Comparison of ENCODE assay signal across 27 cellular contexts in genomic region chr13:103289661-103290060, GRCh38.
"Had no signal": no experiment of that assay in that cellular context is flagged by ENCODE, and none has a peak within 500 bp of the region (broad histone marks: within the 10 kb centered on the region; RNA-seq: fewer than 3 reads in every experiment).

No MANE protein-coding gene starts in this region.

- H3K4me3 ChIP-seq: ovary, skin epidermis, thyroid gland, upper lobe of left lung, vagina had no signal

- H3K27ac ChIP-seq: neutrophil, ovary, skin epidermis, thyroid gland, upper lobe of left lung, vagina had no signal

- DNase-seq: activated CD4-positive, alpha-beta memory T cell treated with anti-CD3 and anti-CD28 coated beads, Interleukin-2, amount 10 ng/mL, durations not matched to agents 7 days and 5 days; activated CD4-positive, alpha-beta T cell treated with anti-CD3 and anti-CD28 coated beads, Interleukin-2, amount 10 ng/mL, durations not matched to agents 24 days and 14 days; activated CD4-positive, CD25-positive, alpha-beta regulatory T cell treated with anti-CD3 and anti-CD28 coated beads, Interleukin-2, amount 50 U/mL, for 72 hours; activated CD8-positive, alpha-beta memory T cell treated with anti-CD3 and anti-CD28 coated beads, Interleukin-2, amount 50 U/mL, for 48 hours; activated gamma-delta T cell; activated naive CD4-positive, alpha-beta T cell treated with anti-CD3 and anti-CD28 coated beads, Interleukin-2, amount 50 U/mL, for 16 hours; activated T-cell treated with anti-CD3 and anti-CD28 coated beads, Interleukin-2, amount 50 U/mL, for 24 hours; amygdala; caudate nucleus; endodermal cell; islet precursor cell; left colon; mammary epithelial cell; naive B cell; nephron progenitor cell; ovary; retina; stimulated activated CD4-positive, alpha-beta T cell treated with anti-CD3 and anti-CD28 coated beads, Interleukin-4, amount 100 ng/mL, for 4 hours; stimulated activated CD8-positive, alpha-beta memory T cell treated with anti-CD3 and anti-CD28 coated beads, Interleukin-4, amount 100 ng/mL, for 48 hours; stimulated activated naive CD8-positive, alpha-beta T cell treated with anti-CD3 and anti-CD28 coated beads, Interleukin-15, amount 100 ng/mL, for 72 hours; T-helper 17 cell; T1000; thyroid gland; upper lobe of left lung had no signal

- H3K36me3 ChIP-seq: neutrophil, ovary, thyroid gland, upper lobe of left lung, vagina had no signal

- H3K4me1 ChIP-seq: thyroid gland, upper lobe of left lung, vagina had no signal

- H3K9me3 ChIP-seq: neutrophil, ovary, thyroid gland, upper lobe of left lung, vagina had no signal

- H3K27me3 ChIP-seq: neutrophil, ovary, thyroid gland, upper lobe of left lung, vagina had no signal
